In the genomic region with DNA sequence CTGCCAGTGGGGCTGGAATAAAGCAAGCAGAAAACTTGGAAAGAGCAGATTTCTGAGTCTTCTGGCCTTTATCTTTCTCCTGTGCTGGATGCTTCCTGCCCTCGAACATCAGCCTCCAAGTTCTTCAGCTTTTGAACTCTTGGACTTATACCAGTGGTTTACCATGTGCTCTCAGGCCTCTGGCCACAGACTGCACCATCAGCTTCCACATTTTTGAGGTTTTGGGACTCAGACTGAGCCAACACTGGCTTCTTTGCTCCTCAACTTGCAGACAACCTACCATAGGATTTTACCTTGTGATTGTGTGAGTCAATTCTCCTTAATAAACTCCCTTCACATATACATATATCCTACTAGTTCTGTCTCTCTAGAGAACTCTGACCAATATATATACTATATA, we compare ENCODE assay signal across 28 cellular contexts.
A peak's percentile ranks its signal among the peaks of the same experiment; 100 is the strongest.
DNase-seq lines count a peak whose midpoint lies in the region; TF ChIP-seq lines count a peak whose summit lies in the region.
"Had no signal": no experiment of that assay in that cellular context is flagged by ENCODE, and none has a peak within 500 bp of the region (broad histone marks: within the 10 kb centered on the region; RNA-seq: fewer than 3 reads in every experiment).

No MANE protein-coding gene starts in this region.

- peak overlapping the region; percentile 11 for H3K27ac ChIP-seq in brain microvascular endothelial cell
- no peak overlapping the region for H3K27ac ChIP-seq in CD8-positive, alpha-beta memory T cell (ENCODE audit: low read depth, low read length)
- H3K27ac ChIP-seq: 22Rv1, C4-2B, GM23248, SK-N-MC had no signal

- H3K4me1 Mint-ChIP-seq in CD8-positive, alpha-beta memory T cell, result no peaks in the 10 kb centered on the region
- H3K4me1 Mint-ChIP-seq: B cell had no signal

- H3K27ac Mint-ChIP-seq in CD8-positive, alpha-beta memory T cell, result no peak overlapping the region
- H3K27ac Mint-ChIP-seq: B cell; CD8-positive, alpha-beta T cell; HFFc6 had no signal

- no peaks in the 10 kb centered on the region for H3K4me1 ChIP-seq in CD8-positive, alpha-beta memory T cell (ENCODE audit: insufficient read depth, low read length)
- H3K4me1 ChIP-seq: HAP-1 had no signal

- TF ChIP-seq POLR2A in NB4 (IDR thresholded peaks at IDR 0.05; ENCODE audit: extremely low read depth, insufficient read length), result no peak

- H3K9me3 Mint-ChIP-seq in CD8-positive, alpha-beta memory T cell, result peaks cover 0 to 27% (median 0%) of the 10 kb centered on the region in 5 donors

- CTCF ChIA-PET in CD8-positive, alpha-beta memory T cell (lab: Charles Lee), result no interaction called here

- no peak overlapping the region for H3K4me3 ChIP-seq in NB4 (ENCODE audit: low read depth, low read length)
- H3K4me3 ChIP-seq in brain microvascular endothelial cell (ENCODE audit: low read depth, low read length), result no peak overlapping the region
- H3K4me3 ChIP-seq in CD8-positive, alpha-beta memory T cell (ENCODE audit: low read length), result no peak overlapping the region
- H3K4me3 ChIP-seq: GM23248, HAP-1, SK-N-MC had no signal

- in situ Hi-C loops in brain microvascular endothelial cell (cut with HindIII; ENCODE audit: low pct_ligation_motif_present, low sequenced_read_pairs), result no loop called here

- no peaks in the 10 kb centered on the region for H3K9me3 ChIP-seq in CD8-positive, alpha-beta memory T cell (ENCODE audit: low read length)
- H3K9me3 ChIP-seq: HAP-1 had no signal

- DNase-seq in EL (peak; percentile 2), NB4 (ENCODE audit: low read depth) (peak; percentile 24), brain microvascular endothelial cell (peak; percentile 81), kidney tubule cell (ENCODE audit: low spot score) (peak; percentile 29), midbrain (lab: John Stamatoyannopoulos, UW) (no peak), cerebellar nuclear complex (lab: John Stamatoyannopoulos, UW) (no peak)
- DNase-seq in activated naive CD4-positive, alpha-beta T cell treated with anti-CD3 and anti-CD28 coated beads, Interleukin-2, amount 50 U/mL, for 16 hours, result no peak
- DNase-seq in CD8-positive, alpha-beta memory T cell, result no peak
- DNase-seq: CD8-positive, alpha-beta T cell; DMS 273 treated with DMSO at 0.1 percent for 48 hours; DMS79 treated with DMSO at 0.1 percent for 48 hours; GM23248; HFFc6; IMR-90; KG1; NCI-H1092; NCI-H1417 treated with DMSO at 0.1 percent for 48 hours; NCI-H1694 treated with DMSO at 0.1 percent for 48 hours; NCI-H2081 treated with DMSO at 0.1 percent for 48 hours; NCI-H2171; NCI-H345; NCI-H510A treated with DMSO at 0.1 percent for 48 hours; SIG-M5 had no signal

- no peaks in the 10 kb centered on the region for H3K27me3 Mint-ChIP-seq in CD8-positive, alpha-beta memory T cell
- H3K27me3 Mint-ChIP-seq: B cell had no signal

- no peaks in the 10 kb centered on the region for H3K36me3 ChIP-seq in brain microvascular endothelial cell (replicated peaks)
- no peaks in the 10 kb centered on the region for H3K36me3 ChIP-seq in CD8-positive, alpha-beta memory T cell (ENCODE audit: insufficient read depth, low read length)
- H3K36me3 ChIP-seq: HAP-1 had no signal

- no peak overlapping the region for H3K4me3 Mint-ChIP-seq in CD8-positive, alpha-beta memory T cell
- H3K4me3 Mint-ChIP-seq: B cell; CD8-positive, alpha-beta T cell; HFFc6 had no signal

- H3K36me3 Mint-ChIP-seq in CD8-positive, alpha-beta memory T cell, result no peaks in the 10 kb centered on the region
- H3K36me3 Mint-ChIP-seq: CD8-positive, alpha-beta T cell had no signal

- POLR2A ChIA-PET in CD8-positive, alpha-beta memory T cell (lab: Charles Lee), result no interaction called here

- TF ChIP-seq CTCF in NB4 (IDR thresholded peaks at IDR 0.05; ENCODE audit: low read depth, low read length) (no peak), brain microvascular endothelial cell (IDR thresholded peaks at IDR 0.05; ENCODE audit: low read depth, low read length, missing control alignments) (no peak)

- no peaks in the 10 kb centered on the region for H3K27me3 ChIP-seq in brain microvascular endothelial cell (replicated peaks)
- H3K27me3 ChIP-seq in CD8-positive, alpha-beta memory T cell (ENCODE audit: insufficient read depth, low read length, poor library complexity, severe bottlenecking), result no peaks in the 10 kb centered on the region

Comparison
In these comparisons a context has a peak if more than half of its experiments do, and no peak if none do; other contexts are left out.
1. DNase-seq: peak in EL (single experiment), NB4 (single experiment), brain microvascular endothelial cell (single experiment) and kidney tubule cell (single experiment); none in midbrain (single experiment), activated naive CD4-positive, alpha-beta T cell treated with anti-CD3 and anti-CD28 coated beads, Interleukin-2, amount 50 U/mL, for 16 hours (single experiment), cerebellar nuclear complex (0 of 2) and CD8-positive, alpha-beta memory T cell (0 of 5).